In the genomic region with DNA sequence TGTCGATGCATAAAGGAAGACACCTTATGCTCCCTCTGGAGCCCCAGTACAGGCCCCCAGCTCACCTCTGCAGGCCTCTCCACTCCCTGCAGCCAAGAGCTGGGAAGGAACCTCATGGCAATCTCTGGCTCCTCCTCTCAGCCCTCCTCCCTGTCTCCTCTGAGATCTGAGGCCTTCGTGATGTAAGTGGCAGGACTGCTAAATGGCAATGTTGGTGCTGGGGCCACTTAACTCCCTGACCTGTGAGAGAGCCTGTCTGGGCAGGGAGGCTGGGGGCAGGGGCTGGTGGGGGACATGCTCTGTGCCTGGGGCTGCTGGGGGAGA, we compare ENCODE assay signal across 13 cellular contexts. TPM values are rescaled to one million over a fixed set of nuclear protein-coding genes. Genes with fewer than 3 reads are reported as not detected.
"Had no signal": no experiment of that assay in that cellular context is flagged by ENCODE, and none has a peak within 500 bp of the region (broad histone marks: within the 10 kb centered on the region; RNA-seq: fewer than 3 reads in every experiment).

No MANE protein-coding gene starts in this region.

- H3K27me3 Mint-ChIP-seq: central memory CD8-positive, alpha-beta T cell; T-cell had no signal

- DNase-seq: activated naive CD4-positive, alpha-beta T cell treated with anti-CD3 and anti-CD28 coated beads, Interleukin-2, amount 50 U/mL, for 16 hours; body of pancreas; hypothalamus had no signal

- H3K4me3 Mint-ChIP-seq: activated T-helper 1 cell treated with anti-CD3 and anti-CD28 coated beads, Interleukin-12 subunit alpha, Interleukin-12 subunit beta, Interleukin-2, Interleukin-4 antibody, amounts not matched to agents 30 ng/mL and 10 ng/mL and 1 ng/mL, durations not matched to agents 14 hours and 24 hours and 36 hours; central memory CD8-positive, alpha-beta T cell; effector memory CD8-positive, alpha-beta T cell; naive thymus-derived CD8-positive, alpha-beta T cell; T-cell had no signal

- H3K4me1 ChIP-seq: body of pancreas, lower lobe of right lung had no signal

- H3K4me3 ChIP-seq: adrenal gland, body of pancreas, lower lobe of right lung had no signal

- H3K36me3 Mint-ChIP-seq: naive thymus-derived CD8-positive, alpha-beta T cell; T-cell had no signal

- H3K27me3 ChIP-seq: adrenal gland, body of pancreas had no signal

- H3K9me3 Mint-ChIP-seq: activated T-helper 1 cell treated with anti-CD3 and anti-CD28 coated beads, Interleukin-12 subunit alpha, Interleukin-12 subunit beta, Interleukin-2, Interleukin-4 antibody, amounts not matched to agents 30 ng/mL and 10 ng/mL and 1 ng/mL, durations not matched to agents 14 hours and 24 hours and 36 hours; central memory CD8-positive, alpha-beta T cell; effector memory CD8-positive, alpha-beta T cell; naive thymus-derived CD8-positive, alpha-beta T cell; T-cell had no signal

- H3K27ac ChIP-seq: adrenal gland, body of pancreas, lower lobe of right lung, WERI-Rb-1 had no signal

- H3K27ac Mint-ChIP-seq: activated T-helper 1 cell treated with anti-CD3 and anti-CD28 coated beads, Interleukin-12 subunit alpha, Interleukin-12 subunit beta, Interleukin-2, Interleukin-4 antibody, amounts not matched to agents 30 ng/mL and 10 ng/mL and 1 ng/mL, durations not matched to agents 14 hours and 24 hours and 36 hours; effector memory CD8-positive, alpha-beta T cell; naive thymus-derived CD8-positive, alpha-beta T cell; T-cell had no signal

- ATAC-seq: body of pancreas; effector memory CD8-positive, alpha-beta T cell; sciatic nerve; T-cell had no signal

- H3K36me3 ChIP-seq: adrenal gland, lower lobe of right lung, WERI-Rb-1 had no signal

- H3K9me3 ChIP-seq: adrenal gland, body of pancreas, lower lobe of right lung had no signal

- H3K4me1 Mint-ChIP-seq: central memory CD8-positive, alpha-beta T cell; T-cell had no signal

RNA-seq across cellular contexts. Expression of gene PRRT4, which starts 19.3 kb away (rescaled TPM):
- total RNA-seq: pulmonary artery endothelial cell had no signal
